7 cellular contexts compared by ENCODE assay signal in genomic region chr3:50121416-50122032, GRCh38. TPM values are rescaled to one million over a fixed set of nuclear protein-coding genes. Genes with fewer than 3 reads are reported as not detected.
A peak's percentile ranks its signal among the peaks of the same experiment; 100 is the strongest.
DNase-seq lines count a peak whose midpoint lies in the region; ATAC-seq and TF ChIP-seq lines count a peak whose summit lies in the region.

No MANE protein-coding gene starts in this region.

- ATAC-seq in HG02981 (IDR thresholded peaks at IDR 0.05; ENCODE audit: unreplicated experiment): peak; percentile 56
- ATAC-seq in natural killer cell: peak; percentile 79 to 90 (median 81)
- ATAC-seq in stimulated activated memory B cell treated with anti-CD40 and anti-IgM and Interleukin-4, amounts not matched to agents 10 μg/mL and 1 μg/mL and 100 μg/mL, for 72 hours: peak; percentile 88

- no peaks in the 10 kb centered on the region for H3K27me3 Mint-ChIP-seq in natural killer cell (ENCODE audit: low read depth in 2 of 2)
- H3K27me3 Mint-ChIP-seq in stimulated activated memory B cell treated with anti-CD40 and anti-IgM and Interleukin-4, amounts not matched to agents 10 μg/mL and 1 μg/mL and 100 μg/mL, for 72 hours: no peaks in the 10 kb centered on the region

- TF ChIP-seq POLR2A in erythroblast (IDR thresholded peaks at IDR 0.05; ENCODE audit: low read length): peak; percentile 38

- H3K4me3 Mint-ChIP-seq in natural killer cell: no peak overlapping the region
- no peak overlapping the region for H3K4me3 Mint-ChIP-seq in stimulated activated memory B cell treated with anti-CD40 and anti-IgM and Interleukin-4, amounts not matched to agents 10 μg/mL and 1 μg/mL and 100 μg/mL, for 72 hours

- DNase-seq in GM12864 (ENCODE audit: low read depth) (peak; percentile 37), NOMO-1 treated with DMSO at 0.1 percent for 48 hours (lab: John Stamatoyannopoulos, UW; ENCODE audit: unreplicated experiment) (peak; percentile 29), erythroblast (lab: John Stamatoyannopoulos, UW) (peak; percentile 78 to 86), natural killer cell (peak; percentile 68)
- DNase-seq in activated CD8-positive, alpha-beta memory T cell treated with anti-CD3 and anti-CD28 coated beads, Interleukin-2, amount 50 U/mL, for 24 hours (ENCODE audit: extremely low read depth): peak; percentile 35

- peaks cover 6% of the 10 kb centered on the region for H3K36me3 Mint-ChIP-seq in natural killer cell
- peaks cover 19% of the 10 kb centered on the region for H3K36me3 Mint-ChIP-seq in stimulated activated memory B cell treated with anti-CD40 and anti-IgM and Interleukin-4, amounts not matched to agents 10 μg/mL and 1 μg/mL and 100 μg/mL, for 72 hours

- H3K27ac Mint-ChIP-seq in natural killer cell: peak overlapping the region in 1 of 2 donors; percentile 74
- no peak overlapping the region for H3K27ac Mint-ChIP-seq in stimulated activated memory B cell treated with anti-CD40 and anti-IgM and Interleukin-4, amounts not matched to agents 10 μg/mL and 1 μg/mL and 100 μg/mL, for 72 hours

- TF ChIP-seq CTCF in GM12864 (IDR thresholded peaks at IDR 0.05; ENCODE audit: low read depth, low read length, missing control alignments) (peak; percentile 83), natural killer cell (IDR thresholded peaks at IDR 0.05) (peak; percentile 79)

- H3K9me3 Mint-ChIP-seq in natural killer cell: no peaks in the 10 kb centered on the region
- H3K9me3 Mint-ChIP-seq in stimulated activated memory B cell treated with anti-CD40 and anti-IgM and Interleukin-4, amounts not matched to agents 10 μg/mL and 1 μg/mL and 100 μg/mL, for 72 hours: no peaks in the 10 kb centered on the region

- intact Hi-C loops in natural killer cell (cut with micrococcal nuclease): loop anchor here (1.0 to 5.0 kb wide), 2 partner anchors 105 to 151 kb away; no protein-coding TSS in a partner anchor

- H3K4me3 ChIP-seq in GM12864 (ENCODE audit: low read depth, low read length): no peak overlapping the region

- peaks cover 8% of the 10 kb centered on the region in 2 donors for H3K4me1 Mint-ChIP-seq in natural killer cell
- peaks cover 5% of the 10 kb centered on the region for H3K4me1 Mint-ChIP-seq in stimulated activated memory B cell treated with anti-CD40 and anti-IgM and Interleukin-4, amounts not matched to agents 10 μg/mL and 1 μg/mL and 100 μg/mL, for 72 hours

RNA-seq across cellular contexts. Expression of gene RBM5, which starts 32.8 kb away (rescaled TPM):
- total RNA-seq in natural killer cell: 100 to 1,000 TPM; 359 to 473 (median 401) TPM

RNA-seq across cellular contexts. Expression of gene SEMA3F, which starts 33.6 kb away (rescaled TPM):
- 1 to 10 TPM in 1 of 3 donors, under 1 TPM in 2; 0.16 to 1.1 (median 0.78) TPM for total RNA-seq in natural killer cell

Comparison
In these comparisons a context has a peak if more than half of its experiments do, and no peak if none do; other contexts are left out.
1. DNase-seq: peak in every context shown above with its lines; median percentile 82 in erythroblast; 68 in natural killer cell; 37 in GM12864; 35 in activated CD8-positive, alpha-beta memory T cell treated with anti-CD3 and anti-CD28 coated beads, Interleukin-2, amount 50 U/mL, for 24 hours; 29 in NOMO-1 treated with DMSO at 0.1 percent for 48 hours.